14 cellular contexts compared by ENCODE assay signal in genomic region chr2:179252439-179252838, GRCh38. TPM values are rescaled to one million over a fixed set of nuclear protein-coding genes. Genes with fewer than 3 reads are reported as not detected.
DNase-seq lines count a peak whose midpoint lies in the region; ATAC-seq and TF ChIP-seq lines count a peak whose summit lies in the region.
"Had no signal": no experiment of that assay in that cellular context is flagged by ENCODE, and none has a peak within 500 bp of the region (broad histone marks: within the 10 kb centered on the region; RNA-seq: fewer than 3 reads in every experiment).

No MANE protein-coding gene starts in this region.

- no peaks in the 10 kb centered on the region for H4K20me1 ChIP-seq in PC-9 (ENCODE audit: insufficient read depth)
- H4K20me1 ChIP-seq in smooth muscle cell (ENCODE audit: low read depth): peaks cover 93% of the 10 kb centered on the region

- no peak for DNase-seq in activated CD4-positive, alpha-beta T cell treated with anti-CD3 and anti-CD28 coated beads, Interleukin-2, amount 10 ng/mL, durations not matched to agents 7 days and 5 days
- no peak for DNase-seq in activated CD4-positive, alpha-beta T cell treated with anti-CD3 and anti-CD28 coated beads, Interleukin-2, amount 50 U/mL, for 1 hour
- DNase-seq in PC-9 (no peak), smooth muscle cell (lab: John Stamatoyannopoulos, UW; ENCODE audit: unreplicated experiment) (no peak), AG08395 (ENCODE audit: low spot score) (no peak)
- no peak for DNase-seq in activated T-cell treated with anti-CD3 and anti-CD28 coated beads, Interleukin-2, amount 50 U/mL, for 4 hours
- DNase-seq: activated CD4-positive, CD25-positive, alpha-beta regulatory T cell treated with anti-CD3 and anti-CD28 coated beads, Interleukin-2, amount 50 U/mL, for 72 hours; activated T-cell treated with anti-CD3 and anti-CD28 coated beads, Interleukin-2, amount 50 U/mL, for 72 hours; MG63; NCI-H2171; testis had no signal

- intact Hi-C loops in PC-9 (cut with micrococcal nuclease; ENCODE audit: unreplicated experiment): no loop called here

- H3K9me3 Mint-ChIP-seq in activated CD4-positive, alpha-beta T cell treated with anti-CD3 and anti-CD28 coated beads, Interleukin-2, amount 10 ng/mL, durations not matched to agents 7 days and 5 days: peaks cover 12% of the 10 kb centered on the region
- H3K9me3 Mint-ChIP-seq in activated T-cell treated with anti-CD3 and anti-CD28 coated beads, Interleukin-2, amount 50 U/mL, for 4 hours: peaks cover 10% of the 10 kb centered on the region
- H3K9me3 Mint-ChIP-seq: activated T-cell treated with anti-CD3 and anti-CD28 coated beads, Interleukin-2, amount 50 U/mL, for 72 hours had no signal

- H3K4me2 ChIP-seq in PC-9 (no peak overlapping the region), smooth muscle cell (no peak overlapping the region)

- no peak overlapping the region for H2AFZ ChIP-seq in PC-9
- H2AFZ ChIP-seq in smooth muscle cell (ENCODE audit: low read depth): no peak overlapping the region

- peaks cover 99% of the 10 kb centered on the region for H3K79me2 ChIP-seq in PC-9 (ENCODE audit: low read depth)
- H3K79me2 ChIP-seq in smooth muscle cell (ENCODE audit: low read depth): peaks cover 100% of the 10 kb centered on the region

- H3K27me3 ChIP-seq in PC-9 (ENCODE audit: insufficient read depth, low read depth): no peaks in the 10 kb centered on the region
- no peaks in the 10 kb centered on the region for H3K27me3 ChIP-seq in smooth muscle cell (ENCODE audit: low read depth)
- H3K27me3 ChIP-seq: MG63, testis had no signal

- no peak overlapping the region for H3K4me3 Mint-ChIP-seq in activated CD4-positive, alpha-beta T cell treated with anti-CD3 and anti-CD28 coated beads, Interleukin-2, amount 10 ng/mL, durations not matched to agents 7 days and 5 days
- no peak overlapping the region for H3K4me3 Mint-ChIP-seq in activated T-cell treated with anti-CD3 and anti-CD28 coated beads, Interleukin-2, amount 50 U/mL, for 4 hours

- no peak for TF ChIP-seq CTCF in PC-9 (conservative IDR thresholded peaks at IDR 0.05)
- no peak for TF ChIP-seq CTCF in smooth muscle cell (IDR thresholded peaks at IDR 0.05; ENCODE audit: borderline replicate concordance, insufficient read depth, poor library complexity, severe bottlenecking)

- H3K27me3 Mint-ChIP-seq in activated CD4-positive, alpha-beta T cell treated with anti-CD3 and anti-CD28 coated beads, Interleukin-2, amount 10 ng/mL, durations not matched to agents 7 days and 5 days: no peaks in the 10 kb centered on the region
- no peaks in the 10 kb centered on the region for H3K27me3 Mint-ChIP-seq in activated T-cell treated with anti-CD3 and anti-CD28 coated beads, Interleukin-2, amount 50 U/mL, for 4 hours (ENCODE audit: low read depth)

- WGBS in smooth muscle cell (ENCODE audit: low lambda C conversion rate): 94% methylated on average over 2 of the region's 2 CpGs

- H3K36me3 ChIP-seq in PC-9 (ENCODE audit: low read depth) (no peaks in the 10 kb centered on the region), smooth muscle cell (ENCODE audit: low read depth) (no peaks in the 10 kb centered on the region)
- H3K36me3 ChIP-seq: MG63 had no signal

- peaks cover 64% of the 10 kb centered on the region for H3K4me1 Mint-ChIP-seq in activated CD4-positive, alpha-beta T cell treated with anti-CD3 and anti-CD28 coated beads, Interleukin-2, amount 10 ng/mL, durations not matched to agents 7 days and 5 days
- H3K4me1 Mint-ChIP-seq in activated T-cell treated with anti-CD3 and anti-CD28 coated beads, Interleukin-2, amount 50 U/mL, for 4 hours (ENCODE audit: low read depth): peaks cover 63% of the 10 kb centered on the region

- 0 out of 2 replicates have a peak overlapping the region, but pooled peaks have one; percentile 0 for H3K27ac ChIP-seq in PC-9
- peak overlapping the region; percentile 37 for H3K27ac ChIP-seq in smooth muscle cell (ENCODE audit: low read depth)
- H3K27ac ChIP-seq: testis had no signal

- H3K4me1 ChIP-seq in PC-9 (replicated peaks; ENCODE audit: insufficient read depth) (no peaks in the 10 kb centered on the region), smooth muscle cell (ENCODE audit: low read depth) (peaks cover 13% of the 10 kb centered on the region)
- H3K4me1 ChIP-seq: testis had no signal

- peak overlapping the region; percentile 70 for H3K27ac Mint-ChIP-seq in activated CD4-positive, alpha-beta T cell treated with anti-CD3 and anti-CD28 coated beads, Interleukin-2, amount 10 ng/mL, durations not matched to agents 7 days and 5 days

- CTCF ChIA-PET in activated CD4-positive, alpha-beta T cell treated with anti-CD3 and anti-CD28 coated beads, Interleukin-2, amount 10 ng/mL, durations not matched to agents 7 days and 5 days (lab: Charles Lee): no interaction called here
- CTCF ChIA-PET in PC-9 (lab: Charles Lee): no interaction called here

- BruUV-seq in PC-9 (replicated peaks; lab: Mats Ljungman, UMichigan): no TSS peak

- peaks cover 20% of the 10 kb centered on the region for H3K36me3 Mint-ChIP-seq in activated CD4-positive, alpha-beta T cell treated with anti-CD3 and anti-CD28 coated beads, Interleukin-2, amount 10 ng/mL, durations not matched to agents 7 days and 5 days (ENCODE audit: low read depth)
- peaks cover 5% of the 10 kb centered on the region for H3K36me3 Mint-ChIP-seq in activated T-cell treated with anti-CD3 and anti-CD28 coated beads, Interleukin-2, amount 50 U/mL, for 4 hours (ENCODE audit: insufficient read depth)

- H3K4me3 ChIP-seq in PC-9: no peak overlapping the region
- no peak overlapping the region for H3K4me3 ChIP-seq in smooth muscle cell
- H3K4me3 ChIP-seq: MG63, skin epidermis, testis had no signal

- peaks cover 8% of the 10 kb centered on the region for H3K9me3 ChIP-seq in PC-9 (ENCODE audit: insufficient read depth, low read depth)
- no peaks in the 10 kb centered on the region for H3K9me3 ChIP-seq in smooth muscle cell (replicated peaks; ENCODE audit: low read depth)
- H3K9me3 ChIP-seq: testis had no signal

- H3F3A ChIP-seq in PC-9 (ENCODE audit: insufficient read depth, low read depth) (no peaks in the 10 kb centered on the region), smooth muscle cell (ENCODE audit: low read depth) (no peaks in the 10 kb centered on the region)

- POLR2A ChIA-PET in activated CD4-positive, alpha-beta T cell treated with anti-CD3 and anti-CD28 coated beads, Interleukin-2, amount 10 ng/mL, durations not matched to agents 7 days and 5 days (lab: Charles Lee): interaction anchor here (1.0 kb wide), 1 partner anchor 13 kb away, joined by 3 read pairs; no protein-coding TSS in a partner anchor
- POLR2A ChIA-PET in PC-9 (lab: Charles Lee; ENCODE audit: unreplicated experiment): no interaction called here

- ATAC-seq in GM21786 (IDR thresholded peaks at IDR 0.05; ENCODE audit: unreplicated experiment) (peak; percentile 26), HG03139 (IDR thresholded peaks at IDR 0.05; ENCODE audit: unreplicated experiment) (no peak)
- no peak for ATAC-seq in activated T-cell treated with anti-CD3 and anti-CD28 coated beads, Interleukin-2, amount 50 U/mL, for 4 hours

- H3K9me2 ChIP-seq in PC-9 (ENCODE audit: insufficient read depth): no peaks in the 10 kb centered on the region

- H3K9ac ChIP-seq in smooth muscle cell (ENCODE audit: low read depth): no peak overlapping the region

RNA-seq across cellular contexts. Expression of gene SESTD1, which starts 12.2 kb away (rescaled TPM):
- total RNA-seq in activated CD4-positive, alpha-beta T cell treated with anti-CD3 and anti-CD28 coated beads, Interleukin-2, amount 10 ng/mL, durations not matched to agents 7 days and 5 days: 10 to 100 TPM; 19.8 to 21.8 TPM
- total RNA-seq in PC-9 (2021) (208 and 279 TPM in 2 replicates), smooth muscle cell (29.1 and 31.8 TPM in 2 replicates)
- 50.3 and 82.3 TPM in 2 replicates for polyA plus RNA-seq in smooth muscle cell
- total RNA-seq in activated T-cell treated with anti-CD3 and anti-CD28 coated beads, Interleukin-2, amount 50 U/mL, for 4 hours: 1 to 10 TPM; 2.7 to 6.2 (median 4.8) TPM
